Comparison of ENCODE assay signal across 20 cellular contexts in genomic region chr6:140264451-140264850, GRCh38.
"Had no signal": no experiment of that assay in that cellular context is flagged by ENCODE, and none has a peak within 500 bp of the region (broad histone marks: within the 10 kb centered on the region; RNA-seq: fewer than 3 reads in every experiment).

No MANE protein-coding gene starts in this region.

- H3K4me3 ChIP-seq: ascending aorta, esophagus muscularis mucosa, gastrocnemius medialis, ovary, psoas muscle, right atrium auricular region, tibial nerve had no signal

- DNase-seq: activated CD4-positive, alpha-beta T cell treated with anti-CD3 and anti-CD28 coated beads for 4 hours; activated CD4-positive, alpha-beta T cell treated with anti-CD3 and anti-CD28 coated beads, Interleukin-2, amount 50 U/mL, for 48 hours; activated CD8-positive, alpha-beta memory T cell treated with anti-CD3 and anti-CD28 coated beads for 24 hours; activated effector memory CD4-positive, alpha-beta T cell treated with Interleukin-2 at 50 U/mL for 16 hours; activated naive CD4-positive, alpha-beta T cell treated with Interleukin-2 at 50 U/mL for 16 hours; gastrocnemius medialis; glutamatergic neuron; left cardiac atrium; mammary epithelial cell; ovary; psoas muscle; stimulated activated CD4-positive, alpha-beta T cell treated with anti-CD3 and anti-CD28 coated beads, Interleukin-15, amount 100 ng/mL, for 24 hours; stimulated activated CD4-positive, alpha-beta T cell treated with anti-CD3 and anti-CD28 coated beads, Interleukin-2, amount 100 ng/mL, for 24 hours; stimulated activated naive B cell treated with anti-CD40 and anti-IgM and Interleukin-4, amounts not matched to agents 10 μg/mL and 1 μg/mL and 100 μg/mL, for 72 hours had no signal

- H3K27ac ChIP-seq: ascending aorta, esophagus muscularis mucosa, gastrocnemius medialis, neutrophil, ovary, psoas muscle, right atrium auricular region, tibial nerve, VCaP had no signal
